Comparison of ENCODE assay signal across 26 cellular contexts in the genomic region with DNA sequence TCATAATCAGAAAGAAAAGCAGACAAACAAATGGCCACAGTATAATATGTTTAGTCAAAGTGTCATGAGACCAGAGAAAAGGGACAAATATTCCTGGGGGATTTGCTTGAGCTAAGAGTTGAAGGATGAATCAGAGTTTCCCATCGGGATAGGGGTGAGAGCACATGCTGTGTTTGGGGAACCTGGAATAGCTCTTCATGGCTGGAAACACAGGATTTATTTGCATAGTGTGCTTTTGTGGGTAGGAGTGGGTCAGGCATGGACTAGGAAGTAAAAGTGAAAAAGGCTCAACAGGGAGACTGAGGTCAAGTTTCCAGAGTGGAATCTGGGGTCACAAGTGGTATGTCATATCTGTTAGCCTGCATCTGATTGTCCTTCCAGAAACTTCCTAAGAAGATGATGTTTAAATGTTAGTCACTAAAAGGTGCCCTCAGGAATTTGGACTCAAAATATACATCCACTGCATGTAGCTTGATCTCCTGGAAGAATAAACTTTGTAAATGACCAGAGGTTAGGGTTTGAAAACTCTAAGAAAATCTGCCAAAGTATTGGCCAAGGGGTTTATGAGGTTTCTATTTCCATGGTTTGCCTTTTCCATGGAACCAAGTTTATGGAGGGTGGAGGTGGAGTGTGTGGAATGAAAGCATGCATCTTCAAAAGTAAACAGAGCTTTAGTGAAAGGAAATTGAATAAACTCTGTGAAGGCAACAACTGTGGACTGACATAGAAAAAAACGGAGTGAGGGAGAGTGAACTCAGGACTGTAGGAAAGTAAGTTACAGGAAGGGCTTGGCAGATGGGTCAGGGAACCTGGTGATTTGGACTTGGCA.
DNase-seq lines count a peak whose midpoint lies in the region; ATAC-seq and TF ChIP-seq lines count a peak whose summit lies in the region.
"Had no signal": no experiment of that assay in that cellular context is flagged by ENCODE, and none has a peak within 500 bp of the region (broad histone marks: within the 10 kb centered on the region; RNA-seq: fewer than 3 reads in every experiment).

No MANE protein-coding gene starts in this region.

- H3K4me1 ChIP-seq in SJSA1 (replicated peaks) (peaks cover 40% of the 10 kb centered on the region), mucosa of rectum (ENCODE audit: control insufficient read depth in 2 of 2, insufficient read depth in 2 of 2, low read length in 2 of 2) (peaks cover 17 to 19% of the 10 kb centered on the region in 2 donors), upper lobe of left lung (peaks cover 6 to 32% (median 18%) of the 10 kb centered on the region in 4 donors)
- H3K4me1 ChIP-seq: testis had no signal

- no peak for TF ChIP-seq EP300 in upper lobe of left lung (IDR thresholded peaks at IDR 0.05)

- H3K27ac ChIP-seq in SJSA1 (0 out of 2 replicates have a peak overlapping the region, but pooled peaks have one; percentile 13), mucosa of rectum (ENCODE audit: low read depth in 2 of 2, low read length in 2 of 2) (peak overlapping the region; percentile 44 to 74), upper lobe of left lung (peak overlapping the region in 3 of 4 donors; percentile 4 to 57 (median 23))

- WGBS in upper lobe of left lung, 2 donors, result 63 to 65% methylated on average over 2 of the region's 2 CpGs

- no peak for ATAC-seq in upper lobe of left lung (ENCODE audit: low FRiP score in 2 of 2)
- ATAC-seq in GM21528 (IDR thresholded peaks at IDR 0.05; ENCODE audit: low FRiP score, unreplicated experiment), result no peak
- ATAC-seq in GM21576 (IDR thresholded peaks at IDR 0.05; ENCODE audit: unreplicated experiment), result no peak
- ATAC-seq: activated CD4-positive, CD25-positive, alpha-beta regulatory T cell treated with anti-CD3 and anti-CD28 coated beads, Interleukin-2, amount 50 U/mL, for 24 hours; GM12878; naive thymus-derived CD8-positive, alpha-beta T cell; PC-3; stimulated activated naive CD8-positive, alpha-beta T cell treated with anti-CD3 and anti-CD28 coated beads, Interleukin-15, Interleukin-2, amounts not matched to agents 100 U/mL and 50 U/mL, for 24 hours; T-helper 17 cell had no signal

- TF ChIP-seq CTCF in fibroblast of villous mesenchyme (IDR thresholded peaks at IDR 0.05; ENCODE audit: insufficient read depth, low read depth, low read length) (no peak), upper lobe of left lung (IDR thresholded peaks at IDR 0.05) (no peak)

- H3K9me3 ChIP-seq in SJSA1 (replicated peaks), result no peaks in the 10 kb centered on the region
- no peaks in the 10 kb centered on the region for H3K9me3 ChIP-seq in mucosa of rectum (ENCODE audit: control insufficient read depth in 2 of 2, low read length in 2 of 2)
- no peaks in the 10 kb centered on the region for H3K9me3 ChIP-seq in upper lobe of left lung
- H3K9me3 ChIP-seq: testis, uterus had no signal

- H3K27me3 ChIP-seq in SJSA1 (replicated peaks) (no peaks in the 10 kb centered on the region), mucosa of rectum (ENCODE audit: control insufficient read depth in 2 of 2, insufficient read depth in 2 of 2, low read length in 2 of 2) (no peaks in the 10 kb centered on the region), upper lobe of left lung (no peaks in the 10 kb centered on the region)
- H3K27me3 ChIP-seq: testis, uterus had no signal

- H3K36me3 ChIP-seq in SJSA1 (no peaks in the 10 kb centered on the region), mucosa of rectum (ENCODE audit: control insufficient read depth in 2 of 2, insufficient read depth in 2 of 2, low read length in 2 of 2) (no peaks in the 10 kb centered on the region), upper lobe of left lung (no peaks in the 10 kb centered on the region)
- H3K36me3 ChIP-seq: uterus had no signal

- peak in 1 of 2 experiments; percentile 27 for DNase-seq in SJSA1 (ENCODE audit: low read depth in 1 of 2, low spot score in 2 of 2)
- peak; percentile 72 for DNase-seq in fibroblast of villous mesenchyme (ENCODE audit: low read depth)
- no peak for DNase-seq in upper lobe of left lung
- no peak for DNase-seq in stimulated activated CD4-positive, alpha-beta T cell treated with anti-CD3 and anti-CD28 coated beads, Interleukin-2, amount 100 ng/mL, for 24 hours
- DNase-seq: activated CD4-positive, alpha-beta T cell treated with anti-CD3 and anti-CD28 coated beads, Interleukin-2, amount 50 U/mL, for 48 hours; activated gamma-delta T cell treated with Interleukin-2 at 50 U/mL for 16 hours; activated T-cell treated with anti-CD3 and anti-CD28 coated beads, Interleukin-2, amount 50 U/mL, for 48 hours; CD8-positive, alpha-beta memory T cell; central memory CD4-positive, alpha-beta T cell; DMS 273 treated with DMSO at 0.1 percent for 48 hours; H7; midbrain; naive thymus-derived CD8-positive, alpha-beta T cell; NCI-H1417 treated with DMSO at 0.1 percent for 48 hours; NCI-H2029 treated with DMSO at 0.1 percent for 48 hours; NCI-H524; PC-3; stimulated activated naive CD8-positive, alpha-beta T cell treated with anti-CD3 and anti-CD28 coated beads, Interleukin-15, Interleukin-2, amounts not matched to agents 100 U/mL and 50 U/mL, for 24 hours; T-helper 17 cell; testis; uterus had no signal

- no peak overlapping the region for H3K4me3 ChIP-seq in SJSA1
- no peak overlapping the region for H3K4me3 ChIP-seq in fibroblast of villous mesenchyme (ENCODE audit: low read depth, low read length)
- H3K4me3 ChIP-seq in mucosa of rectum (ENCODE audit: low read length in 2 of 2), result no peak overlapping the region
- H3K4me3 ChIP-seq in upper lobe of left lung, result no peak overlapping the region
- H3K4me3 ChIP-seq: GM12878, testis, uterus had no signal

- TF ChIP-seq POLR2A in upper lobe of left lung (IDR thresholded peaks at IDR 0.05), result no peak

- no peak overlapping the region for H3K9ac ChIP-seq in mucosa of rectum (ENCODE audit: low read depth in 1 of 2, low read length in 2 of 2)
